13 cellular contexts compared by ENCODE assay signal in the genomic region with DNA sequence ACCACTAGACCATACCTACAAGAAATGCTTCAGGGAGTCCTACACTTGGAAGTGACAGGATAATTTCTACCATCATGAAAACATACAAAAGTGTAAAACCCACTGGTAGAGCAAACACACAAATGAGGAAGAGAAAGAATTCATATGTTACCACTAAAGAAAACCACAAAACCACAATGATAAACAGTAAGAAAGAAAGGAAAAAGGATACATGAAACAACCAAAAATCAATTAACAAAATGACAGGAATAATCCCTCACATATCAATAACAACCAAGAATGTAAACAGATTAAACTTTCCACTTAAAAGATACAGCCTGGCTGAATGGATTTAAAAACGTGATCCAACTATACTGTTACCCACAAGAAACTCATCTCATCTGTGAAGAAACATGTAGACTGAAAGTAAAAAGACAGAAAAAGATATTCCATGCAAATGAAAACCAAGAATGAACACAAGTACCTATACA.
DNase-seq lines count a peak whose midpoint lies in the region; ATAC-seq and TF ChIP-seq lines count a peak whose summit lies in the region.
"Had no signal": no experiment of that assay in that cellular context is flagged by ENCODE, and none has a peak within 500 bp of the region (broad histone marks: within the 10 kb centered on the region; RNA-seq: fewer than 3 reads in every experiment).

No MANE protein-coding gene starts in this region.

- H3K36me3 Mint-ChIP-seq in osteocyte (ENCODE audit: unreplicated experiment), result peaks cover 57% of the 10 kb centered on the region

- ATAC-seq in GM18858 (IDR thresholded peaks at IDR 0.05; ENCODE audit: unreplicated experiment) (peak; percentile 63), HG02938 (IDR thresholded peaks at IDR 0.05; ENCODE audit: unreplicated experiment) (peak; percentile 71), HG03460 (IDR thresholded peaks at IDR 0.05; ENCODE audit: unreplicated experiment) (no peak), GM21723 (IDR thresholded peaks at IDR 0.05; ENCODE audit: unreplicated experiment) (no peak)
- ATAC-seq: effector memory CD8-positive, alpha-beta T cell had no signal

- no peak overlapping the region for H3K4me3 Mint-ChIP-seq in osteocyte (ENCODE audit: unreplicated experiment)
- H3K4me3 Mint-ChIP-seq: effector memory CD8-positive, alpha-beta T cell; H9 had no signal

- peaks cover 59% of the 10 kb centered on the region for H3K4me1 Mint-ChIP-seq in osteocyte (ENCODE audit: unreplicated experiment)

- H3K27me3 Mint-ChIP-seq in osteocyte (ENCODE audit: unreplicated experiment), result no peaks in the 10 kb centered on the region
- H3K27me3 Mint-ChIP-seq: effector memory CD8-positive, alpha-beta T cell had no signal

- H3K27ac Mint-ChIP-seq in osteocyte (ENCODE audit: unreplicated experiment), result peak overlapping the region; percentile 65
- H3K27ac Mint-ChIP-seq: effector memory CD8-positive, alpha-beta T cell; H9 had no signal

- peaks cover 36% of the 10 kb centered on the region for H3K9me3 Mint-ChIP-seq in osteocyte (ENCODE audit: unreplicated experiment)

- TF ChIP-seq CTCF in osteocyte (IDR thresholded peaks at IDR 0.05), result no peak

- peak; percentile 75 for DNase-seq in OCI-M1 (lab: John Stamatoyannopoulos, UW)
- no peak for DNase-seq in osteocyte (ENCODE audit: extremely low spot score, unreplicated experiment)
- no peak for DNase-seq in occipital lobe (lab: John Stamatoyannopoulos, UW)
- DNase-seq: activated gamma-delta T cell; effector memory CD8-positive, alpha-beta T cell; H9; midbrain; NCI-H1417; NCI-H510A had no signal

Comparison
In these comparisons a context has a peak if more than half of its experiments do, and no peak if none do; other contexts are left out.
1. ATAC-seq: peak in GM18858 (single experiment) and HG02938 (single experiment); none in HG03460 (single experiment) and GM21723 (single experiment).